14 cellular contexts compared by ENCODE assay signal in the genomic region with DNA sequence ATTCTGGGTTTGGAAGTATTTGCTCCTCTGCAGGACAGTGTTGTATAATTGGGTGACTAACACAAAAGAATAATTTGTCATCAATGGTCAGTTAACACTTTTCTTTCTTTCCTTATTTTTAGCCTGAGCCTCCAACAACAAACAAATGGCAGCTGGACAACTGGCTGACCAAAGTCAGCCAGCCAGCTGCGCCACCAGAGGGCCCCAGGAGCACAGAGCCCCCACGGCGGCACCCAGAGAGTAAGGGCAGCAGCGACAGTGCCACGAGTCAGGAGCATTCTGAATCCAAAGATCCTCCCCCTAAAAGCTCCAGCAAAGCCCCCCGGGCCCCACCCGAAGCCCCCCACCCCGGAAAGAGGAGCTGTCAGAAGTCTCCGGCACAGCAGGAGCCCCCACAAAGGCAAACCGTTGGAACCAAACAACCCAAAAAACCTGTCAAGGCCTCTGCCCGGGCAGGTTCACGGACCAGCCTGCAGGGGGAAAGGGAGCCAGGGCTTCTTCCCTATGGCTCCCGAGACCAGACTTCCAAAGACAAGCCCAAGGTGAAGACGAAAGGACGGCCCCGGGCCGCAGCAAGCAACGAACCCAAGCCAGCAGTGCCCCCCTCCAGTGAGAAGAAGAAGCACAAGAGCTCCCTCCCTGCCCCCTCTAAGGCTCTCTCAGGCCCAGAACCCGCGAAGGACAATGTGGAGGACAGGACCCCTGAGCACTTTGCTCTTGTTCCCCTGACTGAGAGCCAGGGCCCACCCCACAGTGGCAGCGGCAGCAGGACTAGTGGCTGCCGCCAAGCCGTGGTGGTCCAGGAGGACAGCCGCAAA.
DNase-seq lines count a peak whose midpoint lies in the region; ATAC-seq and TF ChIP-seq lines count a peak whose summit lies in the region.
"Had no signal": no experiment of that assay in that cellular context is flagged by ENCODE, and none has a peak within 500 bp of the region (broad histone marks: within the 10 kb centered on the region; RNA-seq: fewer than 3 reads in every experiment).

No MANE protein-coding gene starts in this region.

- H3K27ac ChIP-seq in OCI-LY7 (ENCODE audit: low read depth, low read length, poor library complexity, severe bottlenecking) (no peak overlapping the region), neuronal stem cell (replicated peaks; ENCODE audit: low read length) (no peak overlapping the region)
- H3K27ac ChIP-seq: BLaER1 treated with 17β-estradiol and CSF1 and Interleukin-3, amounts not matched to agents 10 nM and 100 nM had no signal

- no peaks in the 10 kb centered on the region for H3K79me1 ChIP-seq in neuronal stem cell (ENCODE audit: low read depth, low read length)

- BruUV-seq in OCI-LY7 (replicated peaks; lab: Mats Ljungman, UMichigan), result no TSS peak

- no peaks in the 10 kb centered on the region for H3K9me2 ChIP-seq in OCI-LY7 (ENCODE audit: insufficient read depth, low read length)

- CTCF ChIA-PET in OCI-LY7 (lab: Charles Lee; ENCODE audit: unreplicated experiment), result no interaction called here

- no peak overlapping the region for H3K18ac ChIP-seq in neuronal stem cell (ENCODE audit: low read length)

- peak overlapping the region; percentile 27 for H2BK5ac ChIP-seq in neuronal stem cell (ENCODE audit: low read length)

- H3K79me2 ChIP-seq in OCI-LY7 (ENCODE audit: insufficient read depth, low read depth, low read length), result no peaks in the 10 kb centered on the region

- no peak overlapping the region for H2BK120ac ChIP-seq in neuronal stem cell (ENCODE audit: low read depth, low read length)

- no peak overlapping the region for H3K4ac ChIP-seq in neuronal stem cell (ENCODE audit: low read length)

- no peak overlapping the region for H3K4me2 ChIP-seq in OCI-LY7 (ENCODE audit: low read length)
- H3K4me2 ChIP-seq in neuronal stem cell (ENCODE audit: insufficient read depth, low read length, poor library complexity, severe bottlenecking), result no peak overlapping the region
- H3K4me2 ChIP-seq: BLaER1 treated with 17β-estradiol and CSF1 and Interleukin-3, amounts not matched to agents 10 nM and 100 nM had no signal

- no peak for ATAC-seq in activated CD4-positive, CD25-positive, alpha-beta regulatory T cell treated with anti-CD3 and anti-CD28 coated beads, Interleukin-2, amount 50 U/mL, for 24 hours

- no peak overlapping the region for H3K14ac ChIP-seq in neuronal stem cell (ENCODE audit: low read length)

- no peak overlapping the region for H2BK12ac ChIP-seq in neuronal stem cell (ENCODE audit: low read length)

- no peak for DNase-seq in OCI-LY7 (ENCODE audit: low spot score)
- peak; percentile 73 for DNase-seq in cardiac septum (ENCODE audit: low spot score)
- DNase-seq in neuronal stem cell (ENCODE audit: low spot score), result no peak
- DNase-seq in kidney tubule cell (ENCODE audit: low spot score), result no peak
- DNase-seq in RPMI8226, result no peak
- no peak for DNase-seq in COR-L47 (lab: John Stamatoyannopoulos, UW)
- DNase-seq: activated naive CD4-positive, alpha-beta T cell; central memory CD4-positive, alpha-beta T cell; EL; NCI-H1105 treated with DMSO at 0.1 percent for 48 hours; stimulated activated CD4-positive, alpha-beta T cell treated with anti-CD3 and anti-CD28 coated beads, Interleukin-2, amount 100 ng/mL, for 24 hours had no signal

- WGBS in neuronal stem cell (ENCODE audit: extremely low coverage in 2 of 2, insufficient read length in 2 of 2, insufficient replicate concordance in 1 of 2), 2 donors, result no CpG with 5 or more reads among the region's 24 CpGs

- no peaks in the 10 kb centered on the region for H3K27me3 ChIP-seq in neuronal stem cell (ENCODE audit: control insufficient read depth in 3 of 3, insufficient read depth in 3 of 3, low read depth in 1 of 3, low read length in 3 of 3)
- H3K27me3 ChIP-seq: BLaER1 treated with 17β-estradiol and CSF1 and Interleukin-3, amounts not matched to agents 10 nM and 100 nM had no signal

- POLR2A ChIA-PET in OCI-LY7 (lab: Charles Lee), result interaction anchor here (0.5 to 1.3 kb wide), 3 partner anchors 8 to 69 kb away, joined by 3 to 4 read pairs (median 3); no protein-coding TSS in a partner anchor

- no peak overlapping the region for H2AFZ ChIP-seq in OCI-LY7 (ENCODE audit: low read length)
- H2AFZ ChIP-seq in neuronal stem cell (ENCODE audit: low read length), result no peak overlapping the region

- intact Hi-C loops in OCI-LY7 (cut with micrococcal nuclease; ENCODE audit: unreplicated experiment) (no loop called here), cardiac septum (cut with DNase I) (no loop called here)

- H2BK15ac ChIP-seq in neuronal stem cell (ENCODE audit: low read length), result no peak overlapping the region

- no peak overlapping the region for H2AK5ac ChIP-seq in neuronal stem cell (ENCODE audit: low read depth, low read length)

- no peak overlapping the region for H3K23ac ChIP-seq in neuronal stem cell (ENCODE audit: low read depth, low read length, poor library complexity)

- H3K9me3 ChIP-seq in OCI-LY7 (ENCODE audit: low read length) (no peaks in the 10 kb centered on the region), neuronal stem cell (replicated peaks in 1 of 2; ENCODE audit: control insufficient read depth in 2 of 2, insufficient read depth in 1 of 2, low read depth in 1 of 2, low read length in 2 of 2) (no peaks in the 10 kb centered on the region)

- peaks cover 81% of the 10 kb centered on the region for H3K36me3 ChIP-seq in OCI-LY7 (ENCODE audit: insufficient read depth, low read length)
- peaks cover 13 to 79% of the 10 kb centered on the region in 2 donors for H3K36me3 ChIP-seq in neuronal stem cell (replicated peaks in 1 of 2; ENCODE audit: control insufficient read depth in 2 of 2, insufficient read depth in 2 of 2, low read length in 2 of 2)

- H4K91ac ChIP-seq in neuronal stem cell (ENCODE audit: low read depth, low read length, poor library complexity), result no peak overlapping the region

- H3K9ac ChIP-seq in neuronal stem cell (ENCODE audit: low read depth, low read length, poor library complexity), result no peak overlapping the region
- H3K9ac ChIP-seq: BLaER1 treated with 17β-estradiol and CSF1 and Interleukin-3, amounts not matched to agents 10 nM and 100 nM had no signal

- H3K4me3 ChIP-seq in OCI-LY7 (ENCODE audit: low read depth, low read length, poor library complexity, severe bottlenecking) (no peak overlapping the region), neuronal stem cell (ENCODE audit: low read length in 2 of 2) (no peak overlapping the region)
- H3K4me3 ChIP-seq: BLaER1 treated with 17β-estradiol and CSF1 and Interleukin-3, amounts not matched to agents 10 nM and 100 nM had no signal

- no peaks in the 10 kb centered on the region for H3K4me1 ChIP-seq in OCI-LY7 (ENCODE audit: insufficient read depth, low read length, poor library complexity, severe bottlenecking)
- peaks cover 0 to 10% of the 10 kb centered on the region in 2 donors for H3K4me1 ChIP-seq in neuronal stem cell (ENCODE audit: control insufficient read depth in 2 of 2, insufficient read depth in 1 of 2, low read depth in 1 of 2, low read length in 2 of 2)

- H4K20me1 ChIP-seq in OCI-LY7 (ENCODE audit: insufficient read depth, low read length), result no peaks in the 10 kb centered on the region

- TF ChIP-seq CTCF in GM12873 (IDR thresholded peaks at IDR 0.05; ENCODE audit: insufficient read depth, low read depth, low read length, missing control alignments) (peak; percentile 1), OCI-LY7 (conservative IDR thresholded peaks at IDR 0.05; ENCODE audit: low read length) (0 out of 2 replicates have a peak, but pooled peaks have one; percentile 25)

- no peak overlapping the region for H4K8ac ChIP-seq in neuronal stem cell (ENCODE audit: low read depth, low read length)
